Comparison of ENCODE assay signal across 8 cellular contexts in genomic region chr7:29685651-29686271, GRCh38.
A peak's percentile ranks its signal among the peaks of the same experiment; 100 is the strongest.
DNase-seq lines count a peak whose midpoint lies in the region; ATAC-seq and TF ChIP-seq lines count a peak whose summit lies in the region.
"Not testable (repeated sequence)": the region's sequence is repeated elsewhere in the genome, so short reads cannot be mapped to it uniquely, and the experiment has no call there.

No MANE protein-coding gene starts in this region.

- H3K9me3 Mint-ChIP-seq in brain; glutamatergic neuron (ENCODE audit: unreplicated experiment); stimulated activated effector memory CD8-positive, alpha-beta T cell treated with anti-CD3 and anti-CD28 coated beads, Interleukin-12 subunit alpha, Interleukin-12 subunit beta, amount 100 ng/mL, for 72 hours: not testable (repeated sequence)

- not testable (repeated sequence) for H3K36me3 Mint-ChIP-seq in T-helper 17 cell (ENCODE audit: low read depth); brain; glutamatergic neuron (ENCODE audit: unreplicated experiment); stimulated activated effector memory CD8-positive, alpha-beta T cell treated with anti-CD3 and anti-CD28 coated beads, Interleukin-12 subunit alpha, Interleukin-12 subunit beta, amount 100 ng/mL, for 72 hours

- peak overlapping the region; percentile 83 for H3K9ac ChIP-seq in GM23248
- not testable (repeated sequence) for H3K9ac ChIP-seq in muscle layer of colon (ENCODE audit: low read length)

- H3K27ac ChIP-seq in GM23248 (peak overlapping the region; percentile 80), muscle layer of colon (ENCODE audit: low read depth, low read length) (peak overlapping the region; percentile 68)

- 5 to 14% methylated on average over 5 to 19 of the region's 21 CpGs for WGBS in GM23248 (ENCODE audit: low coverage in 1 of 2, low lambda C conversion rate in 2 of 2, missing lambda C conversion rate in 2 of 2), 2 experiments

- not testable (repeated sequence) for H3K27ac Mint-ChIP-seq in T-helper 17 cell; glutamatergic neuron (ENCODE audit: unreplicated experiment); stimulated activated effector memory CD8-positive, alpha-beta T cell treated with anti-CD3 and anti-CD28 coated beads, Interleukin-12 subunit alpha, Interleukin-12 subunit beta, amount 100 ng/mL, for 72 hours
- H3K27ac Mint-ChIP-seq in brain, result peak overlapping the region in 4 of 5 experiments; percentile 4 to 26 (median 20)

- H3K27me3 Mint-ChIP-seq in T-helper 17 cell, result peaks cover 39% of the 10 kb centered on the region
- H3K27me3 Mint-ChIP-seq in brain; glutamatergic neuron (ENCODE audit: unreplicated experiment): not testable (repeated sequence)

- TF ChIP-seq CTCF in AG10803 (conservative IDR thresholded peaks at IDR 0.05; ENCODE audit: low read length); brain (conservative IDR thresholded peaks at IDR 0.05); glutamatergic neuron (IDR thresholded peaks at IDR 0.05; ENCODE audit: partially characterized antibody, unreplicated experiment): not testable (repeated sequence)

- H3K4me1 ChIP-seq in GM23248 (ENCODE audit: insufficient read depth); muscle layer of colon (ENCODE audit: insufficient read depth, low read length): not testable (repeated sequence)

- peaks cover 27% of the 10 kb centered on the region for H3K79me2 ChIP-seq in GM23248 (ENCODE audit: insufficient read depth)

- peak overlapping the region; percentile 87 for H2AFZ ChIP-seq in GM23248

- H3K4me2 ChIP-seq in GM23248 (ENCODE audit: unreplicated experiment), result peak overlapping the region; percentile 62

- H4K20me1 ChIP-seq in GM23248 (ENCODE audit: insufficient read depth), result not testable (repeated sequence)

- not testable (repeated sequence) for H3K9me2 ChIP-seq in GM23248 (ENCODE audit: insufficient read depth)

- DNase-seq in AG10803 (ENCODE audit: low read depth); T-helper 17 cell; glutamatergic neuron; stimulated activated effector memory CD8-positive, alpha-beta T cell treated with anti-CD3 and anti-CD28 coated beads, Interleukin-12 subunit alpha, Interleukin-12 subunit beta, amount 100 ng/mL, for 72 hours (ENCODE audit: low spot score in 2 of 2): not testable (repeated sequence)
- peak; percentile 12 for DNase-seq in GM23248
- DNase-seq in NCI-H2081 (lab: John Stamatoyannopoulos, UW), result peak; percentile 39 to 75

- peak; percentile 10 for ATAC-seq in T-helper 17 cell
- not testable (repeated sequence) for ATAC-seq in stimulated activated effector memory CD8-positive, alpha-beta T cell treated with anti-CD3 and anti-CD28 coated beads, Interleukin-12 subunit alpha, Interleukin-12 subunit beta, amount 100 ng/mL, for 72 hours

- H3K4me3 ChIP-seq in AG10803 (ENCODE audit: low read length) (peak overlapping the region; percentile 66), GM23248 (peak overlapping the region; percentile 76), muscle layer of colon (ENCODE audit: low read depth in 1 of 2, low read length in 2 of 2) (peak overlapping the region; percentile 43 to 68)

- H3K4me1 Mint-ChIP-seq in T-helper 17 cell; glutamatergic neuron (ENCODE audit: low read depth, unreplicated experiment); stimulated activated effector memory CD8-positive, alpha-beta T cell treated with anti-CD3 and anti-CD28 coated beads, Interleukin-12 subunit alpha, Interleukin-12 subunit beta, amount 100 ng/mL, for 72 hours: not testable (repeated sequence)
- peaks cover 28% of the 10 kb centered on the region for H3K4me1 Mint-ChIP-seq in brain

- H3K9me3 ChIP-seq in GM23248 (ENCODE audit: low read depth); T-helper 17 cell (ENCODE audit: control insufficient read depth, low read length, poor library complexity, severe bottlenecking); muscle layer of colon (ENCODE audit: low read length): not testable (repeated sequence)

- H3K36me3 ChIP-seq in GM23248 (ENCODE audit: low read depth); muscle layer of colon (ENCODE audit: insufficient read depth, low read length): not testable (repeated sequence)

- H3K4me3 Mint-ChIP-seq in T-helper 17 cell (peak overlapping the region; percentile 77), brain (peak overlapping the region; percentile 68 to 86 (median 75)), glutamatergic neuron (ENCODE audit: unreplicated experiment) (peak overlapping the region; percentile 39)
- peak overlapping the region; percentile 77 for H3K4me3 Mint-ChIP-seq in stimulated activated effector memory CD8-positive, alpha-beta T cell treated with anti-CD3 and anti-CD28 coated beads, Interleukin-12 subunit alpha, Interleukin-12 subunit beta, amount 100 ng/mL, for 72 hours

- not testable (repeated sequence) for H3F3A ChIP-seq in GM23248 (ENCODE audit: insufficient read depth)

- in situ Hi-C loops in GM23248 (cut with MboI), result not testable (repeated sequence)

- H3K27me3 ChIP-seq in GM23248 (replicated peaks; ENCODE audit: insufficient read depth); muscle layer of colon (ENCODE audit: control insufficient read depth in 1 of 2, insufficient read depth in 2 of 2, low read length in 2 of 2): not testable (repeated sequence)
